8 cellular contexts compared by ENCODE assay signal in genomic region chr18:43563780-43564179, GRCh38.
A peak's percentile ranks its signal among the peaks of the same experiment; 100 is the strongest.
DNase-seq lines count a peak whose midpoint lies in the region; ATAC-seq and TF ChIP-seq lines count a peak whose summit lies in the region.

No MANE protein-coding gene starts in this region.

- peaks cover 4% of the 10 kb centered on the region for H3K27me3 ChIP-seq in DND-41 (ENCODE audit: insufficient read depth, low read length, poor library complexity)
- peaks cover 0 to 7% (median 0%) of the 10 kb centered on the region in 45 donors for H3K27me3 ChIP-seq in dorsolateral prefrontal cortex

- peak; percentile 48; the same call in 1 of the 3 replicates for ATAC-seq in DND-41 (ENCODE audit: insufficient read depth, low read depth)
- peak; percentile 61 for ATAC-seq in HG02852 (IDR thresholded peaks at IDR 0.05; ENCODE audit: unreplicated experiment)
- no peak for ATAC-seq in GM18873 (IDR thresholded peaks at IDR 0.05; ENCODE audit: low FRiP score, unreplicated experiment)

- H3K27ac Mint-ChIP-seq in activated CD4-positive, alpha-beta memory T cell treated with anti-CD3 and anti-CD28 coated beads, Interleukin-2, amount 10 ng/mL, durations not matched to agents 7 days and 5 days = no peak overlapping the region

- no peaks in the 10 kb centered on the region for H3K4me1 Mint-ChIP-seq in activated CD4-positive, alpha-beta memory T cell treated with anti-CD3 and anti-CD28 coated beads, Interleukin-2, amount 10 ng/mL, durations not matched to agents 7 days and 5 days

- POLR2A ChIA-PET in activated CD4-positive, alpha-beta memory T cell treated with anti-CD3 and anti-CD28 coated beads, Interleukin-2, amount 10 ng/mL, durations not matched to agents 7 days and 5 days (lab: Charles Lee) = no interaction called here

- peaks cover 10% of the 10 kb centered on the region for H3K9me3 ChIP-seq in DND-41 (ENCODE audit: insufficient read depth, low read length, severe bottlenecking)

- H3K4me1 ChIP-seq in DND-41 (ENCODE audit: insufficient read depth, low read length) = no peaks in the 10 kb centered on the region

- H2AFZ ChIP-seq in DND-41 (ENCODE audit: low read depth, low read length) = no peak overlapping the region

- TF ChIP-seq CTCF in DND-41 (IDR thresholded peaks at IDR 0.05; ENCODE audit: borderline replicate concordance, extremely low read depth, low read length, poor library complexity, severe bottlenecking) = peak; percentile 58
- TF ChIP-seq CTCF in dorsolateral prefrontal cortex (IDR thresholded peaks at IDR 0.05 in 54 of 56, conservative IDR thresholded peaks at IDR 0.05 in 2 of 56; ENCODE audit: low read depth in 1 of 56, partially characterized antibody in 56 of 56) = peak in 55 of 56 donors; percentile 18 to 78 (median 59)

- intact Hi-C loops in dorsolateral prefrontal cortex (cut with DNase I) = loop anchor here in 1 of 2 donors (10.0 kb wide), 3 partner anchors 289 to 1449 kb away; partner anchors contain the start of gene SYT4

- no peak overlapping the region for H3K4me3 Mint-ChIP-seq in activated CD4-positive, alpha-beta memory T cell treated with anti-CD3 and anti-CD28 coated beads, Interleukin-2, amount 10 ng/mL, durations not matched to agents 7 days and 5 days

- no peak overlapping the region for H3K4me2 ChIP-seq in DND-41 (ENCODE audit: insufficient read depth, low read length)

- H3K9me3 Mint-ChIP-seq in activated CD4-positive, alpha-beta memory T cell treated with anti-CD3 and anti-CD28 coated beads, Interleukin-2, amount 10 ng/mL, durations not matched to agents 7 days and 5 days = no peaks in the 10 kb centered on the region

- H3K36me3 Mint-ChIP-seq in activated CD4-positive, alpha-beta memory T cell treated with anti-CD3 and anti-CD28 coated beads, Interleukin-2, amount 10 ng/mL, durations not matched to agents 7 days and 5 days (ENCODE audit: low read depth) = no peaks in the 10 kb centered on the region

- H3K27ac ChIP-seq in DND-41 (ENCODE audit: low read length) (no peak overlapping the region), dorsolateral prefrontal cortex (no peak overlapping the region)

- no peak overlapping the region for H3K9ac ChIP-seq in DND-41 (ENCODE audit: low read depth, low read length)

- H4K20me1 ChIP-seq in DND-41 (ENCODE audit: insufficient read depth, low read length) = no peaks in the 10 kb centered on the region

- DNase-seq in DND-41 = no peak
- DNase-seq in NCI-H748 (lab: John Stamatoyannopoulos, UW; ENCODE audit: unreplicated experiment) = peak; percentile 76
- DNase-seq in dorsolateral prefrontal cortex = peak in 2 of 10 donors; percentile 31 to 52
- DNase-seq in mucosa of gallbladder (ENCODE audit: low spot score) = peak; percentile 25
- no peak for DNase-seq in mesenteric fat pad (ENCODE audit: low spot score)
- DNase-seq in activated CD4-positive, alpha-beta memory T cell treated with anti-CD3 and anti-CD28 coated beads, Interleukin-2, amount 10 ng/mL, durations not matched to agents 7 days and 5 days = no peak

- no peaks in the 10 kb centered on the region for H3K36me3 ChIP-seq in DND-41 (ENCODE audit: insufficient read depth, low read length)

- CTCF ChIA-PET in activated CD4-positive, alpha-beta memory T cell treated with anti-CD3 and anti-CD28 coated beads, Interleukin-2, amount 10 ng/mL, durations not matched to agents 7 days and 5 days (lab: Charles Lee) = no interaction called here

- no peak overlapping the region for H3K4me3 ChIP-seq in DND-41 (ENCODE audit: low read depth in 1 of 2, low read length in 2 of 2)
- no peak overlapping the region for H3K4me3 ChIP-seq in dorsolateral prefrontal cortex

- no peaks in the 10 kb centered on the region for H3K27me3 Mint-ChIP-seq in activated CD4-positive, alpha-beta memory T cell treated with anti-CD3 and anti-CD28 coated beads, Interleukin-2, amount 10 ng/mL, durations not matched to agents 7 days and 5 days

- H3K79me2 ChIP-seq in DND-41 (ENCODE audit: insufficient read depth, low read length) = no peaks in the 10 kb centered on the region

Comparison
In these comparisons a context has a peak if more than half of its experiments do, and no peak if none do; other contexts are left out.
1. DNase-seq: peak in NCI-H748 (single experiment) and mucosa of gallbladder (single experiment); none in DND-41 (single experiment), mesenteric fat pad (single experiment) and activated CD4-positive, alpha-beta memory T cell treated with anti-CD3 and anti-CD28 coated beads, Interleukin-2, amount 10 ng/mL, durations not matched to agents 7 days and 5 days (single experiment).